ENCODE assay signal across 9 cellular contexts in genomic region chr15:25670025-25670554, GRCh38.
DNase-seq lines count a peak whose midpoint lies in the region; ATAC-seq and TF ChIP-seq lines count a peak whose summit lies in the region.
"Had no signal": no experiment of that assay in that cellular context is flagged by ENCODE, and none has a peak within 500 bp of the region (broad histone marks: within the 10 kb centered on the region; RNA-seq: fewer than 3 reads in every experiment).

No MANE protein-coding gene starts in this region.

- no peak overlapping the region for H3K4me3 ChIP-seq in aorta (ENCODE audit: low read length in 2 of 2)

- TF ChIP-seq CTCF in endothelial cell (IDR thresholded peaks at IDR 0.05; ENCODE audit: unreplicated experiment) (no peak), mesothelial cell of epicardium (IDR thresholded peaks at IDR 0.05; ENCODE audit: unreplicated experiment) (no peak)

- H3K9me3 ChIP-seq in aorta (ENCODE audit: control insufficient read depth, low read length): no peaks in the 10 kb centered on the region

- peaks cover 11% of the 10 kb centered on the region for H3K4me1 Mint-ChIP-seq in stimulated activated naive CD8-positive, alpha-beta T cell treated with anti-CD3 and anti-CD28 coated beads, Interleukin-15, amount 100 ng/mL, for 72 hours
- H3K4me1 Mint-ChIP-seq in endothelial cell (ENCODE audit: unreplicated experiment): peaks cover 15% of the 10 kb centered on the region
- H3K4me1 Mint-ChIP-seq in mesothelial cell of epicardium: peaks cover 25% of the 10 kb centered on the region
- peaks cover 1% of the 10 kb centered on the region for H3K4me1 Mint-ChIP-seq in activated T-helper 2 cell treated with anti-CD3 and anti-CD28 coated beads, Interferon-gamma antibody, Interleukin-2, Interleukin-4, amounts not matched to agents 10 μg/mL and 5 μg/mL and 100 μg/mL, durations not matched to agents 14 hours and 24 hours and 36 hours (ENCODE audit: low read depth)

- ATAC-seq in stimulated activated naive CD8-positive, alpha-beta T cell treated with anti-CD3 and anti-CD28 coated beads, Interleukin-15, amount 100 ng/mL, for 72 hours: peak; percentile 39
- no peak for ATAC-seq in stimulated activated naive CD8-positive, alpha-beta T cell treated with anti-CD3 and anti-CD28 coated beads, Interleukin-15, Interleukin-2, amounts not matched to agents 100 U/mL and 50 U/mL, for 24 hours
- peak; percentile 85 for ATAC-seq in aorta (ENCODE audit: low FRiP score)
- ATAC-seq in HG02884 (IDR thresholded peaks at IDR 0.05; ENCODE audit: unreplicated experiment): no peak

- H3K4me3 Mint-ChIP-seq in stimulated activated naive CD8-positive, alpha-beta T cell treated with anti-CD3 and anti-CD28 coated beads, Interleukin-15, amount 100 ng/mL, for 72 hours: no peak overlapping the region
- H3K4me3 Mint-ChIP-seq in endothelial cell (ENCODE audit: unreplicated experiment): no peak overlapping the region
- H3K4me3 Mint-ChIP-seq in mesothelial cell of epicardium: peak overlapping the region; percentile 62
- no peak overlapping the region for H3K4me3 Mint-ChIP-seq in activated T-helper 2 cell treated with anti-CD3 and anti-CD28 coated beads, Interferon-gamma antibody, Interleukin-2, Interleukin-4, amounts not matched to agents 10 μg/mL and 5 μg/mL and 100 μg/mL, durations not matched to agents 14 hours and 24 hours and 36 hours (ENCODE audit: low read depth)

- DNase-seq in stimulated activated naive CD8-positive, alpha-beta T cell treated with anti-CD3 and anti-CD28 coated beads, Interleukin-15, amount 100 ng/mL, for 72 hours: no peak
- DNase-seq in stimulated activated naive CD8-positive, alpha-beta T cell treated with anti-CD3 and anti-CD28 coated beads, Interleukin-15, Interleukin-2, amounts not matched to agents 100 U/mL and 50 U/mL, for 24 hours: no peak
- DNase-seq in endothelial cell (ENCODE audit: low spot score) (peak; percentile 41), mesothelial cell of epicardium (ENCODE audit: low spot score in 2 of 2, unreplicated experiment in 2 of 2) (peak in 1 of 2 experiments; percentile 56), aorta (peak; percentile 85 to 91), AML-193 (lab: John Stamatoyannopoulos, UW) (no peak)
- DNase-seq in activated T-helper 2 cell treated with anti-CD3 and anti-CD28 coated beads, Interferon-gamma antibody, Interleukin-2, Interleukin-4, amounts not matched to agents 10 μg/mL and 5 μg/mL and 100 μg/mL, durations not matched to agents 14 hours and 24 hours and 36 hours (ENCODE audit: low spot score): no peak
- DNase-seq: activated effector memory CD4-positive, alpha-beta T cell treated with Interleukin-2 at 50 U/mL for 16 hours had no signal

- WGBS in aorta, 2 donors: 1 to 3% methylated on average over 15 of the region's 15 CpGs

- intact Hi-C loops in aorta (cut with DNase I): loop anchor here (5.0 kb wide), 3 partner anchors 73 to 192 kb away; partner anchors contain the start of gene ATP10A (in 1 of the 2)
- intact Hi-C loops in activated T-helper 2 cell treated with anti-CD3 and anti-CD28 coated beads, Interferon-gamma antibody, Interleukin-2, Interleukin-4, amounts not matched to agents 10 μg/mL and 5 μg/mL and 100 μg/mL, durations not matched to agents 14 hours and 24 hours and 36 hours (cut with micrococcal nuclease): no loop called here

- no peaks in the 10 kb centered on the region for H3K27me3 ChIP-seq in aorta (ENCODE audit: control insufficient read depth in 1 of 2, insufficient read depth in 2 of 2, low read length in 1 of 2)

- H3K4me1 ChIP-seq in aorta (ENCODE audit: control insufficient read depth in 1 of 2, insufficient read depth in 2 of 2, low read length in 2 of 2): peaks cover 3 to 5% of the 10 kb centered on the region in 2 donors

- no peaks in the 10 kb centered on the region for H3K36me3 ChIP-seq in aorta (ENCODE audit: control insufficient read depth in 1 of 2, insufficient read depth in 2 of 2, low read length in 1 of 2)

- H3K27me3 Mint-ChIP-seq in stimulated activated naive CD8-positive, alpha-beta T cell treated with anti-CD3 and anti-CD28 coated beads, Interleukin-15, amount 100 ng/mL, for 72 hours: peaks cover 43% of the 10 kb centered on the region
- H3K27me3 Mint-ChIP-seq in endothelial cell (ENCODE audit: unreplicated experiment): peaks cover 7% of the 10 kb centered on the region
- peaks cover 4% of the 10 kb centered on the region for H3K27me3 Mint-ChIP-seq in mesothelial cell of epicardium (ENCODE audit: low read depth)
- H3K27me3 Mint-ChIP-seq in activated T-helper 2 cell treated with anti-CD3 and anti-CD28 coated beads, Interferon-gamma antibody, Interleukin-2, Interleukin-4, amounts not matched to agents 10 μg/mL and 5 μg/mL and 100 μg/mL, durations not matched to agents 14 hours and 24 hours and 36 hours (ENCODE audit: low read depth): peaks cover 18% of the 10 kb centered on the region

- H3K27ac ChIP-seq in aorta (ENCODE audit: low read depth in 1 of 2, low read length in 2 of 2): peak overlapping the region; percentile 29 to 73

- H3K36me3 Mint-ChIP-seq in endothelial cell (ENCODE audit: low read depth, unreplicated experiment) (no peaks in the 10 kb centered on the region), mesothelial cell of epicardium (no peaks in the 10 kb centered on the region)
- H3K36me3 Mint-ChIP-seq in activated T-helper 2 cell treated with anti-CD3 and anti-CD28 coated beads, Interferon-gamma antibody, Interleukin-2, Interleukin-4, amounts not matched to agents 10 μg/mL and 5 μg/mL and 100 μg/mL, durations not matched to agents 14 hours and 24 hours and 36 hours (ENCODE audit: low read depth): no peaks in the 10 kb centered on the region

- peaks cover 0 to 11% of the 10 kb centered on the region in 2 donors for H3K9me3 Mint-ChIP-seq in stimulated activated naive CD8-positive, alpha-beta T cell treated with anti-CD3 and anti-CD28 coated beads, Interleukin-15, amount 100 ng/mL, for 72 hours
- H3K9me3 Mint-ChIP-seq in endothelial cell (ENCODE audit: unreplicated experiment): no peaks in the 10 kb centered on the region
- no peaks in the 10 kb centered on the region for H3K9me3 Mint-ChIP-seq in mesothelial cell of epicardium
- no peaks in the 10 kb centered on the region for H3K9me3 Mint-ChIP-seq in activated T-helper 2 cell treated with anti-CD3 and anti-CD28 coated beads, Interferon-gamma antibody, Interleukin-2, Interleukin-4, amounts not matched to agents 10 μg/mL and 5 μg/mL and 100 μg/mL, durations not matched to agents 14 hours and 24 hours and 36 hours

- H3K27ac Mint-ChIP-seq in stimulated activated naive CD8-positive, alpha-beta T cell treated with anti-CD3 and anti-CD28 coated beads, Interleukin-15, amount 100 ng/mL, for 72 hours: no peak overlapping the region
- H3K27ac Mint-ChIP-seq in endothelial cell (ENCODE audit: unreplicated experiment) (no peak overlapping the region), mesothelial cell of epicardium (peak overlapping the region; percentile 82)
- no peak overlapping the region for H3K27ac Mint-ChIP-seq in activated T-helper 2 cell treated with anti-CD3 and anti-CD28 coated beads, Interferon-gamma antibody, Interleukin-2, Interleukin-4, amounts not matched to agents 10 μg/mL and 5 μg/mL and 100 μg/mL, durations not matched to agents 14 hours and 24 hours and 36 hours

Comparison
In these comparisons a context has a peak if more than half of its experiments do, and no peak if none do; other contexts are left out.
1. ATAC-seq: peak in stimulated activated naive CD8-positive, alpha-beta T cell treated with anti-CD3 and anti-CD28 coated beads, Interleukin-15, amount 100 ng/mL, for 72 hours (single experiment) and aorta (single experiment); none in stimulated activated naive CD8-positive, alpha-beta T cell treated with anti-CD3 and anti-CD28 coated beads, Interleukin-15, Interleukin-2, amounts not matched to agents 100 U/mL and 50 U/mL, for 24 hours (single experiment) and HG02884 (single experiment).
2. DNase-seq: peak in endothelial cell (single experiment) and aorta (2 of 2); none in stimulated activated naive CD8-positive, alpha-beta T cell treated with anti-CD3 and anti-CD28 coated beads, Interleukin-15, amount 100 ng/mL, for 72 hours (0 of 2), stimulated activated naive CD8-positive, alpha-beta T cell treated with anti-CD3 and anti-CD28 coated beads, Interleukin-15, Interleukin-2, amounts not matched to agents 100 U/mL and 50 U/mL, for 24 hours (single experiment), AML-193 (0 of 2) and activated T-helper 2 cell treated with anti-CD3 and anti-CD28 coated beads, Interferon-gamma antibody, Interleukin-2, Interleukin-4, amounts not matched to agents 10 μg/mL and 5 μg/mL and 100 μg/mL, durations not matched to agents 14 hours and 24 hours and 36 hours (single experiment).